ENCODE assay signal across 1 cellular context in genomic region chr4:111630705-111631104, GRCh38.
TF ChIP-seq lines count a peak whose summit lies in the region.

No MANE protein-coding gene starts in this region.

TF ChIP-seq in SK-N-SH treated with all-trans-retinoic acid at 6 μM for 48 hours, 23 proteins besides CTCF, POLR2A, EP300 and RAD21 (continued from another document):
- TF ChIP-seq POU6F1 (CRISPR knock-in tag; IDR thresholded peaks at IDR 0.05; ENCODE audit: borderline replicate concordance, low read depth), result no peak
- TF ChIP-seq ZNF8 (CRISPR knock-in tag; IDR thresholded peaks at IDR 0.05), result no peak
